ENCODE assay signal across 2 cellular contexts in genomic region chr4:7076694-7077082, GRCh38.
TF ChIP-seq lines count a peak whose summit lies in the region.

No MANE protein-coding gene starts in this region.

TF ChIP-seq in HepG2, 621 proteins besides CTCF, POLR2A, EP300 and RAD21:
- no peak for TF ChIP-seq ZNF609 (CRISPR knock-in tag; IDR thresholded peaks at IDR 0.05; ENCODE audit: borderline replicate concordance)
- 0 out of 2 replicates have a peak, but pooled peaks have one; percentile 3 for TF ChIP-seq ZFP91 (CRISPR knock-in tag; IDR thresholded peaks at IDR 0.05; ENCODE audit: borderline replicate concordance)
TF ChIP-seq in HepG2: peak in this region for 1.

TF ChIP-seq in K562, 482 proteins besides CTCF, POLR2A, EP300 and RAD21:
- no peak for TF ChIP-seq ZNF512 (tag; IDR thresholded peaks at IDR 0.05)
- peak; percentile 48 for TF ChIP-seq PKNOX1 (IDR thresholded peaks at IDR 0.05)
- no peak for TF ChIP-seq GABPB2 (CRISPR knock-in tag; conservative IDR thresholded peaks at IDR 0.05)
- TF ChIP-seq PRMT5 (CRISPR knock-in tag; IDR thresholded peaks at IDR 0.05), result no peak
